In genomic region chr2:183964565-183964964, GRCh38 we compare ENCODE assay signal across 26 cellular contexts.
DNase-seq lines count a peak whose midpoint lies in the region; ATAC-seq, FAIRE-seq and TF ChIP-seq lines count a peak whose summit lies in the region.
"Had no signal": no experiment of that assay in that cellular context is flagged by ENCODE, and none has a peak within 500 bp of the region (broad histone marks: within the 10 kb centered on the region; RNA-seq: fewer than 3 reads in every experiment).

No MANE protein-coding gene starts in this region.

- TF ChIP-seq EP300 in transverse colon (IDR thresholded peaks at IDR 0.05; ENCODE audit: low read depth): no peak

- peak; percentile 32 for FAIRE-seq in pancreas (lab: Jason Lieb, UNC)
- FAIRE-seq: GM12878, GM12892, GM19239 had no signal

- in situ Hi-C loops in transverse colon (cut with MboI; ENCODE audit: low pct_ligation_motif_present in 1 of 4, low pct_unique_long_range_greater_than_20kb in 1 of 4, low sequenced_read_pairs in 3 of 4) (no loop called here), GM13976 (cut with MboI; ENCODE audit: low sequenced_read_pairs, unreplicated experiment) (no loop called here)

- intact Hi-C loops in colonic mucosa (cut with DNase I) (no loop called here), left colon (cut with DNase I, micrococcal nuclease) (no loop called here), pancreas (cut with DNase I) (no loop called here), transverse colon (cut with DNase I; ENCODE audit: low total_unique reads) (no loop called here)

- no peak for TF ChIP-seq CTCF in colonic mucosa (IDR thresholded peaks at IDR 0.05)
- TF ChIP-seq CTCF in pancreas (IDR thresholded peaks at IDR 0.05): no peak
- no peak for TF ChIP-seq CTCF in transverse colon (IDR thresholded peaks at IDR 0.05)
- TF ChIP-seq CTCF in GM13976 (IDR thresholded peaks at IDR 0.05; ENCODE audit: borderline replicate concordance, control extremely low read depth, extremely low read depth, insufficient read depth, missing control alignments): no peak

- H3K9ac ChIP-seq in colonic mucosa (ENCODE audit: low read depth in 2 of 2, low read length in 2 of 2): no peak overlapping the region
- H3K9ac ChIP-seq: BLaER1 had no signal

- no peak overlapping the region for H3K4me3 ChIP-seq in colonic mucosa
- no peak overlapping the region for H3K4me3 ChIP-seq in pancreas
- H3K4me3 ChIP-seq in transverse colon: no peak overlapping the region
- H3K4me3 ChIP-seq: BLaER1, GM12878 had no signal

- no peak for TF ChIP-seq POLR2A in transverse colon (IDR thresholded peaks at IDR 0.05)

- H3K36me3 ChIP-seq in colonic mucosa: no peaks in the 10 kb centered on the region
- H3K36me3 ChIP-seq in pancreas: no peaks in the 10 kb centered on the region
- H3K36me3 ChIP-seq in transverse colon: no peaks in the 10 kb centered on the region
- H3K36me3 ChIP-seq: BE2C, BLaER1 had no signal

- no peaks in the 10 kb centered on the region for H3K9me3 ChIP-seq in colonic mucosa
- no peaks in the 10 kb centered on the region for H3K9me3 ChIP-seq in pancreas
- no peaks in the 10 kb centered on the region for H3K9me3 ChIP-seq in transverse colon
- H3K9me3 ChIP-seq: BE2C, BLaER1 had no signal

- WGBS in pancreas, 2 donors: 25 to 32% methylated on average over 1 of the region's 1 CpG
- WGBS in transverse colon (ENCODE audit: low coverage in 1 of 2), 2 donors: 33 to 54% methylated on average over 1 of the region's 1 CpG

- H3K27ac ChIP-seq in colonic mucosa (no peak overlapping the region), pancreas (no peak overlapping the region), transverse colon (no peak overlapping the region)
- H3K27ac ChIP-seq: BLaER1 had no signal

- ATAC-seq in left colon: peak; percentile 98
- ATAC-seq in pancreas: no peak
- ATAC-seq: GM12878 had no signal

- no peaks in the 10 kb centered on the region for H3K4me1 ChIP-seq in colonic mucosa
- H3K4me1 ChIP-seq in pancreas: peaks cover 0 to 6% (median 0%) of the 10 kb centered on the region in 3 donors
- H3K4me1 ChIP-seq in transverse colon: peaks cover 0 to 6% (median 0%) of the 10 kb centered on the region in 4 donors
- H3K4me1 ChIP-seq: BE2C, BLaER1 had no signal

- H3K27me3 ChIP-seq in colonic mucosa (no peaks in the 10 kb centered on the region), pancreas (no peaks in the 10 kb centered on the region), transverse colon (no peaks in the 10 kb centered on the region)
- H3K27me3 ChIP-seq: BE2C, BLaER1 had no signal

- peak; percentile 20 for DNase-seq in colonic mucosa
- no peak for DNase-seq in left colon
- no peak for DNase-seq in pancreas
- DNase-seq in transverse colon: peak; percentile 13
- no peak for DNase-seq in HUDEP-2 (lab: John Stamatoyannopoulos, UW; ENCODE audit: unreplicated experiment in 76 of 76)
- DNase-seq in GM13976 (ENCODE audit: low spot score): no peak
- no peak for DNase-seq in activated effector memory CD4-positive, alpha-beta T cell treated with anti-CD3 and anti-CD28 coated beads, Interleukin-2, amount 50 U/mL, for 16 hours
- no peak for DNase-seq in GOT3 (lab: John Stamatoyannopoulos, UW)
- DNase-seq: 8988T; ACHN; BE2C; C1 segment of cervical spinal cord; CD4-positive, alpha-beta memory T cell; CD4-positive, CD25-positive, alpha-beta regulatory T cell; CD8-positive, alpha-beta memory T cell; COR-L47; DMS 273 treated with DMSO at 0.1 percent for 48 hours; DMS153; DMS79; DND-41; EL; GDM1 had no signal

Comparison
In these comparisons a context has a peak if more than half of its experiments do, and no peak if none do; other contexts are left out.
1. DNase-seq: peak in colonic mucosa (single experiment) and transverse colon (single experiment); none in left colon (0 of 2), pancreas (0 of 6), HUDEP-2 (0 of 76), GM13976 (single experiment), activated effector memory CD4-positive, alpha-beta T cell treated with anti-CD3 and anti-CD28 coated beads, Interleukin-2, amount 50 U/mL, for 16 hours (single experiment) and GOT3 (single experiment).